In genomic region chr2:119349289-119349688, GRCh38 we compare ENCODE assay signal across 12 cellular contexts.
"Had no signal": no experiment of that assay in that cellular context is flagged by ENCODE, and none has a peak within 500 bp of the region (broad histone marks: within the 10 kb centered on the region; RNA-seq: fewer than 3 reads in every experiment).

No MANE protein-coding gene starts in this region.

- H3K27me3 ChIP-seq: body of pancreas, left lung, ovary, tibial artery had no signal

- H3K4me1 ChIP-seq: left lung had no signal

- ATAC-seq: activated CD8-positive, alpha-beta T cell treated with anti-CD3 and anti-CD28 coated beads, Interleukin-2, amount 10 ng/mL, durations not matched to agents 7 days and 5 days; body of pancreas; left lung; stimulated activated effector memory CD8-positive, alpha-beta T cell treated with anti-CD3 and anti-CD28 coated beads, Interleukin-12 subunit alpha, Interleukin-12 subunit beta, amount 100 ng/mL, for 72 hours had no signal

- H3K9me3 ChIP-seq: body of pancreas, left lung, ovary, tibial artery had no signal

- DNase-seq: activated CD4-positive, alpha-beta T cell treated with anti-CD3 and anti-CD28 coated beads for 4 hours; activated CD8-positive, alpha-beta T cell treated with anti-CD3 and anti-CD28 coated beads, Interleukin-2, amount 10 ng/mL, durations not matched to agents 7 days and 5 days; activated naive CD4-positive, alpha-beta T cell treated with anti-CD3 and anti-CD28 coated beads for 36 hours; body of pancreas; cerebellar nuclear complex; dermis blood vessel endothelial cell; foreskin melanocyte; islet precursor cell; left lung; ovary; tibial artery had no signal

- H3K4me3 ChIP-seq: body of pancreas, left lung, ovary, tibial artery had no signal

- H3K27ac ChIP-seq: body of pancreas, left lung, ovary, tibial artery had no signal

- H3K36me3 ChIP-seq: left lung, ovary, tibial artery had no signal
